Comparison of ENCODE assay signal across 22 cellular contexts in the genomic region with DNA sequence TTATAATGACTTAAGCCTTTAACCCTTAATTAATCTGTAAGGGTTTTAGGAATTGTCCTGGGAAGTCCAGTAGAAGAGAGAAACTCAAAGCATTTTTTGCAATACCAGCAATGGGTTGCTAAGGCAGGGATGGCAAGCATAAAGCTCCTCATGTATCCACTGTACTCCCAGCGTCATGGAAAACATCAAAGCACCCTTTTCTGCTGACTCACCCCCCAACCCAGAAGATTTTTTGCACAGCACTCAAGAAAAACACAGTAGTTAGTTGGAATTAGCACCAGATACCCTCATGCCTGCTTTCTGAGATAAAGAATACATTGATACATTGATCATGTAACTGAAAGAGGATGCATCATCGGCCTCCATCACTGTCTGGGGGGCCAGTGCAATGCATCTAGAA.
"Had no signal": no experiment of that assay in that cellular context is flagged by ENCODE, and none has a peak within 500 bp of the region (broad histone marks: within the 10 kb centered on the region; RNA-seq: fewer than 3 reads in every experiment).

No MANE protein-coding gene starts in this region.

- H3K4me1 ChIP-seq: uterus had no signal

- H3K9me3 Mint-ChIP-seq: activated B cell treated with CpG ODN at 0.5 μM for 24 hours; activated naive CD4-positive, alpha-beta T cell treated with anti-CD3 and anti-CD28 coated beads for 36 hours; activated naive CD8-positive, alpha-beta T cell treated with anti-CD3 and anti-CD28 coated beads, Interleukin-2, amount 10 ng/mL, durations not matched to agents 7 days and 5 days; activated T-cell treated with anti-CD3 and anti-CD28 coated beads, Interleukin-2, amount 50 U/mL, for 4 hours; dendritic cell treated with granulocyte-macrophage colony-stimulating factor and Interleukin-4, amounts not matched to agents 40 ng/mL and 50 ng/mL, for 4 days; natural killer cell; stimulated activated memory B cell treated with anti-CD40 and anti-IgM and Interleukin-4, amounts not matched to agents 10 μg/mL and 1 μg/mL and 100 μg/mL, for 72 hours had no signal

- DNase-seq: activated B cell treated with CpG ODN at 0.5 μM for 24 hours; activated CD4-positive, alpha-beta T cell treated with anti-CD3 and anti-CD28 coated beads for 36 hours; activated CD4-positive, alpha-beta T cell treated with anti-CD3 and anti-CD28 coated beads, Interleukin-2, amount 50 U/mL, for 4 hours; activated CD8-positive, alpha-beta memory T cell treated with anti-CD3 and anti-CD28 coated beads, Interleukin-2, amount 50 U/mL, for 48 hours; activated naive CD4-positive, alpha-beta T cell treated with anti-CD3 and anti-CD28 coated beads for 36 hours; activated naive CD8-positive, alpha-beta T cell treated with anti-CD3 and anti-CD28 coated beads, Interleukin-2, amount 10 ng/mL, durations not matched to agents 7 days and 5 days; activated T-cell treated with anti-CD3 and anti-CD28 coated beads, Interleukin-2, amount 50 U/mL, for 4 hours; amygdala; effector CD4-positive, alpha-beta T cell; head of caudate nucleus; hypothalamus; left ventricle myocardium superior; midbrain; natural killer cell; T-helper 1 cell; uterus had no signal

- H3K4me3 Mint-ChIP-seq: activated B cell treated with CpG ODN at 0.5 μM for 24 hours; activated CD4-positive, alpha-beta T cell treated with anti-CD3 and anti-CD28 coated beads for 36 hours; activated naive CD4-positive, alpha-beta T cell treated with anti-CD3 and anti-CD28 coated beads for 36 hours; activated naive CD8-positive, alpha-beta T cell treated with anti-CD3 and anti-CD28 coated beads, Interleukin-2, amount 10 ng/mL, durations not matched to agents 7 days and 5 days; activated T-cell treated with anti-CD3 and anti-CD28 coated beads, Interleukin-2, amount 50 U/mL, for 4 hours; dendritic cell treated with granulocyte-macrophage colony-stimulating factor and Interleukin-4, amounts not matched to agents 40 ng/mL and 50 ng/mL, for 4 days; natural killer cell; stimulated activated memory B cell treated with anti-CD40 and anti-IgM and Interleukin-4, amounts not matched to agents 10 μg/mL and 1 μg/mL and 100 μg/mL, for 72 hours had no signal

- H3K27ac ChIP-seq: gastroesophageal sphincter, stomach, suprapubic skin, uterus had no signal

- H3K27me3 Mint-ChIP-seq: activated B cell treated with CpG ODN at 0.5 μM for 24 hours; dendritic cell treated with granulocyte-macrophage colony-stimulating factor and Interleukin-4, amounts not matched to agents 40 ng/mL and 50 ng/mL, for 4 days; stimulated activated memory B cell treated with anti-CD40 and anti-IgM and Interleukin-4, amounts not matched to agents 10 μg/mL and 1 μg/mL and 100 μg/mL, for 72 hours had no signal

- H3K9me3 ChIP-seq: gastroesophageal sphincter, stomach, suprapubic skin, transverse colon, uterus had no signal

- H3K27ac Mint-ChIP-seq: activated B cell treated with CpG ODN at 0.5 μM for 24 hours; activated CD4-positive, alpha-beta T cell treated with anti-CD3 and anti-CD28 coated beads for 36 hours; activated naive CD4-positive, alpha-beta T cell treated with anti-CD3 and anti-CD28 coated beads for 36 hours; activated naive CD8-positive, alpha-beta T cell treated with anti-CD3 and anti-CD28 coated beads, Interleukin-2, amount 10 ng/mL, durations not matched to agents 7 days and 5 days; dendritic cell treated with granulocyte-macrophage colony-stimulating factor and Interleukin-4, amounts not matched to agents 40 ng/mL and 50 ng/mL, for 4 days; natural killer cell; stimulated activated memory B cell treated with anti-CD40 and anti-IgM and Interleukin-4, amounts not matched to agents 10 μg/mL and 1 μg/mL and 100 μg/mL, for 72 hours had no signal

- ATAC-seq: activated CD4-positive, alpha-beta T cell treated with anti-CD3 and anti-CD28 coated beads for 36 hours; activated T-cell treated with anti-CD3 and anti-CD28 coated beads, Interleukin-2, amount 50 U/mL, for 4 hours; gastroesophageal sphincter; natural killer cell; stimulated activated memory B cell treated with anti-CD40 and anti-IgM and Interleukin-4, amounts not matched to agents 10 μg/mL and 1 μg/mL and 100 μg/mL, for 72 hours had no signal

- H3K4me1 Mint-ChIP-seq: activated B cell treated with CpG ODN at 0.5 μM for 24 hours; activated CD4-positive, alpha-beta T cell treated with anti-CD3 and anti-CD28 coated beads for 36 hours; activated naive CD8-positive, alpha-beta T cell treated with anti-CD3 and anti-CD28 coated beads, Interleukin-2, amount 10 ng/mL, durations not matched to agents 7 days and 5 days had no signal

- H3K36me3 ChIP-seq: gastroesophageal sphincter, stomach, suprapubic skin, transverse colon, uterus had no signal

- H3K27me3 ChIP-seq: gastroesophageal sphincter, stomach, suprapubic skin, transverse colon, uterus had no signal

- H3K4me3 ChIP-seq: gastroesophageal sphincter, stomach, suprapubic skin, transverse colon, uterus had no signal

- H3K36me3 Mint-ChIP-seq: activated naive CD8-positive, alpha-beta T cell treated with anti-CD3 and anti-CD28 coated beads, Interleukin-2, amount 10 ng/mL, durations not matched to agents 7 days and 5 days; natural killer cell; stimulated activated memory B cell treated with anti-CD40 and anti-IgM and Interleukin-4, amounts not matched to agents 10 μg/mL and 1 μg/mL and 100 μg/mL, for 72 hours had no signal
